Comparison of ENCODE assay signal across 24 cellular contexts in the genomic region with DNA sequence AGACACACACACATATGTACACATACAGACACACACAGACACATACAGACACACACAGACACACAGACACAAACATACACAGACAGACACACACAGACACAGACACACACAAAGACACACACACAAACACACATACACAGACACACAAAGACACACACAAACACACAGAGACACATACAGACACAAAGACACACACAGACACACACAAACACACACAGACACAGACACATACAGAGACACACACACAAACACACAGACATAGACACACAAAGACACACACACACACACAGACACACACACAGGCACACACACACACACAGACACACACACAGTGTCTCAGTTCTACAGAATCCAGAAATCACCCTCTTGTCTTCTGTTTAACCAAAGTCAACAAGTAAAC.
"Had no signal": no experiment of that assay in that cellular context is flagged by ENCODE, and none has a peak within 500 bp of the region (broad histone marks: within the 10 kb centered on the region; RNA-seq: fewer than 3 reads in every experiment).

No MANE protein-coding gene starts in this region.

- H3K4me1 Mint-ChIP-seq: mesothelial cell of epicardium; naive B cell; natural killer cell; nephron progenitor cell; stimulated activated effector memory CD8-positive, alpha-beta T cell treated with anti-CD3 and anti-CD28 coated beads, Interleukin-12 subunit alpha, Interleukin-12 subunit beta, amount 100 ng/mL, for 72 hours had no signal

- ATAC-seq: natural killer cell; pancreas; right cardiac atrium; stimulated activated effector memory CD8-positive, alpha-beta T cell treated with anti-CD3 and anti-CD28 coated beads, Interleukin-12 subunit alpha, Interleukin-12 subunit beta, amount 100 ng/mL, for 72 hours had no signal

- H3K4me3 ChIP-seq: left ventricle myocardium inferior, lung, pancreas, prostate gland, sigmoid colon, spleen, tibial nerve, uterus had no signal

- FAIRE-seq: pancreas, small intestine had no signal

- H3K27ac ChIP-seq: left ventricle myocardium inferior, pancreas, prostate gland, sigmoid colon, spleen, tibial nerve, uterus had no signal

- H3K27me3 ChIP-seq: pancreas, sigmoid colon, tibial nerve, uterus had no signal

- H3K9me3 Mint-ChIP-seq: mesothelial cell of epicardium; natural killer cell; stimulated activated effector memory CD8-positive, alpha-beta T cell treated with anti-CD3 and anti-CD28 coated beads, Interleukin-12 subunit alpha, Interleukin-12 subunit beta, amount 100 ng/mL, for 72 hours; type B pancreatic cell had no signal

- DNase-seq: islet precursor cell; left ventricle myocardium inferior; mesendoderm; naive B cell; natural killer cell; nephron progenitor cell; nucleus accumbens; pancreas; posterior cingulate gyrus; right cardiac atrium; sigmoid colon; small intestine; spleen; stimulated activated CD4-positive, alpha-beta T cell treated with anti-CD3 and anti-CD28 coated beads, Interleukin-4, amount 100 ng/mL, for 24 hours; stimulated activated naive CD4-positive, alpha-beta T cell; substantia nigra; uterus had no signal

- H3K36me3 ChIP-seq: left ventricle myocardium inferior, pancreas, prostate gland, sigmoid colon, spleen, tibial nerve, uterus had no signal

- H3K27me3 Mint-ChIP-seq: stimulated activated naive CD8-positive, alpha-beta T cell treated with anti-CD3 and anti-CD28 coated beads, Interleukin-15, Interleukin-2, amounts not matched to agents 100 ng/mL and 50 ng/mL, for 24 hours; type B pancreatic cell had no signal

- H3K27ac Mint-ChIP-seq: mesothelial cell of epicardium; naive B cell; natural killer cell; nephron progenitor cell; stimulated activated effector memory CD8-positive, alpha-beta T cell treated with anti-CD3 and anti-CD28 coated beads, Interleukin-12 subunit alpha, Interleukin-12 subunit beta, amount 100 ng/mL, for 72 hours; type B pancreatic cell had no signal

- H3K36me3 Mint-ChIP-seq: mesothelial cell of epicardium; naive B cell; natural killer cell; stimulated activated effector memory CD8-positive, alpha-beta T cell treated with anti-CD3 and anti-CD28 coated beads, Interleukin-12 subunit alpha, Interleukin-12 subunit beta, amount 100 ng/mL, for 72 hours; type B pancreatic cell had no signal

- H3K9me3 ChIP-seq: pancreas, prostate gland, sigmoid colon, uterus had no signal

- H3K4me1 ChIP-seq: left ventricle myocardium inferior, pancreas, prostate gland, sigmoid colon, spleen, tibial nerve, uterus had no signal

- H3K4me3 Mint-ChIP-seq: mesothelial cell of epicardium; naive B cell; natural killer cell; nephron progenitor cell; stimulated activated effector memory CD8-positive, alpha-beta T cell treated with anti-CD3 and anti-CD28 coated beads, Interleukin-12 subunit alpha, Interleukin-12 subunit beta, amount 100 ng/mL, for 72 hours; stimulated activated naive CD8-positive, alpha-beta T cell treated with anti-CD3 and anti-CD28 coated beads, Interleukin-15, Interleukin-2, amounts not matched to agents 100 ng/mL and 50 ng/mL, for 24 hours; type B pancreatic cell had no signal
